12 cellular contexts compared by ENCODE assay signal in the genomic region with DNA sequence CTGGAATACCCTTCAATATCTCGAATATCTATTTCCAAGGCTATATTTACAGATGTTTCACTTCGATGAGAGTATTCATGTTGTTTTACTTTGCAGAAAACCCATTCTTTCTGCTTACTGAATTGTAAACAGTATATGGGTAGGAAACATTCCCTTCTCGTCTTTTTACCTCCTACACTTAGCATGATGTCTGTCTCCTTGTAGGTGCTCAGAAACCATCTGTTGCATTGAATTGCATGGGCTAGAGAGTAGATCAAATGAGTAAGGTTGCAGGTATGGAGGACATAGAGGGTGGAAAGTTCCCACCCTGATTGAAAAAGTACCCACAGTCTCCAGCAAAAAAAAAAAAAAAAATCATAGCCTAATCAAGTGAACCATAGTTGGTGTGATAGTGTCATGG. TPM values are rescaled to one million over a fixed set of nuclear protein-coding genes. Genes with fewer than 3 reads are reported as not detected.
DNase-seq lines count a peak whose midpoint lies in the region; ATAC-seq and TF ChIP-seq lines count a peak whose summit lies in the region.
"Had no signal": no experiment of that assay in that cellular context is flagged by ENCODE, and none has a peak within 500 bp of the region (broad histone marks: within the 10 kb centered on the region; RNA-seq: fewer than 3 reads in every experiment).

No MANE protein-coding gene starts in this region.

- H3K27ac Mint-ChIP-seq in activated T-cell treated with anti-CD3 and anti-CD28 coated beads, Interleukin-2, amount 50 U/mL, for 72 hours = peak overlapping the region; percentile 98
- H3K27ac Mint-ChIP-seq in immature natural killer cell = peak overlapping the region; percentile 95 to 100 (median 98)
- peak overlapping the region; percentile 97 to 99 for H3K27ac Mint-ChIP-seq in stimulated activated naive CD8-positive, alpha-beta T cell treated with anti-CD3 and anti-CD28 coated beads, Interleukin-15, amount 100 ng/mL, for 72 hours
- H3K27ac Mint-ChIP-seq: endodermal cell had no signal

- H3K4me2 ChIP-seq in SU-DHL-6 (ENCODE audit: low read depth, low read length, poor library complexity, severe bottlenecking) = peak overlapping the region; percentile 97

- H3K27me3 Mint-ChIP-seq in activated T-cell treated with anti-CD3 and anti-CD28 coated beads, Interleukin-2, amount 50 U/mL, for 72 hours (ENCODE audit: low read depth) = no peaks in the 10 kb centered on the region
- H3K27me3 Mint-ChIP-seq in immature natural killer cell (ENCODE audit: low read depth in 3 of 3) = peaks cover 3 to 40% (median 24%) of the 10 kb centered on the region in 3 donors
- H3K27me3 Mint-ChIP-seq in stimulated activated naive CD8-positive, alpha-beta T cell treated with anti-CD3 and anti-CD28 coated beads, Interleukin-15, amount 100 ng/mL, for 72 hours = no peaks in the 10 kb centered on the region

- H3K79me2 ChIP-seq in SU-DHL-6 (ENCODE audit: insufficient read depth, low read length) = peaks cover 66% of the 10 kb centered on the region

- peaks cover 26% of the 10 kb centered on the region for H3K4me1 Mint-ChIP-seq in activated T-cell treated with anti-CD3 and anti-CD28 coated beads, Interleukin-2, amount 50 U/mL, for 72 hours (ENCODE audit: low read depth)
- H3K4me1 Mint-ChIP-seq in immature natural killer cell = peaks cover 52 to 63% of the 10 kb centered on the region in 2 donors
- H3K4me1 Mint-ChIP-seq in stimulated activated naive CD8-positive, alpha-beta T cell treated with anti-CD3 and anti-CD28 coated beads, Interleukin-15, amount 100 ng/mL, for 72 hours = peaks cover 8% of the 10 kb centered on the region

- peak overlapping the region; percentile 69 for H3K4me3 ChIP-seq in SU-DHL-6 (ENCODE audit: insufficient read depth, low read length, poor library complexity, severe bottlenecking)

- DNase-seq in activated T-cell treated with anti-CD3 and anti-CD28 coated beads, Interleukin-2, amount 50 U/mL, for 72 hours = no peak
- DNase-seq in activated T-cell treated with anti-CD3 and anti-CD28 coated beads, Interleukin-2, amount 50 U/mL, for 48 hours = no peak
- DNase-seq in immature natural killer cell = no peak
- no peak for DNase-seq in stimulated activated naive CD8-positive, alpha-beta T cell treated with anti-CD3 and anti-CD28 coated beads, Interleukin-15, amount 100 ng/mL, for 72 hours
- DNase-seq in medulla oblongata (ENCODE audit: extremely low spot score) = no peak
- DNase-seq in NCI-H1417 (lab: John Stamatoyannopoulos, UW) = no peak
- DNase-seq: activated CD4-positive, CD25-positive, alpha-beta regulatory T cell treated with anti-CD3 and anti-CD28 coated beads, Interleukin-2, amount 50 U/mL, for 72 hours; EL; endodermal cell had no signal

- peaks cover 19% of the 10 kb centered on the region for H3F3A ChIP-seq in SU-DHL-6 (ENCODE audit: insufficient read depth)

- peak overlapping the region; percentile 88 for H3K27ac ChIP-seq in SU-DHL-6 (ENCODE audit: low read depth, low read length)

- H3K9ac ChIP-seq in SU-DHL-6 (ENCODE audit: low read length) = peak overlapping the region; percentile 76

- no peak for TF ChIP-seq CTCF in SU-DHL-6 (IDR thresholded peaks at IDR 0.05; ENCODE audit: insufficient read depth, low read length, poor library complexity, severe bottlenecking)

- H3K9me3 ChIP-seq in SU-DHL-6 (ENCODE audit: insufficient read depth, low read length) = no peaks in the 10 kb centered on the region

- no peaks in the 10 kb centered on the region for H3K27me3 ChIP-seq in SU-DHL-6 (ENCODE audit: low read length)

- no peaks in the 10 kb centered on the region for H3K36me3 ChIP-seq in SU-DHL-6 (ENCODE audit: low read length)

- H3K4me3 Mint-ChIP-seq in activated T-cell treated with anti-CD3 and anti-CD28 coated beads, Interleukin-2, amount 50 U/mL, for 72 hours = peak overlapping the region; percentile 91 to 93
- peak overlapping the region; percentile 94 to 99 (median 95) for H3K4me3 Mint-ChIP-seq in immature natural killer cell
- H3K4me3 Mint-ChIP-seq in stimulated activated naive CD8-positive, alpha-beta T cell treated with anti-CD3 and anti-CD28 coated beads, Interleukin-15, amount 100 ng/mL, for 72 hours = peak overlapping the region; percentile 87 to 92
- H3K4me3 Mint-ChIP-seq: endodermal cell had no signal

- no peak overlapping the region for H2AFZ ChIP-seq in SU-DHL-6 (ENCODE audit: low read depth, low read length, severe bottlenecking)

- H4K20me1 ChIP-seq in SU-DHL-6 (ENCODE audit: low read depth, low read length) = no peaks in the 10 kb centered on the region

- ATAC-seq in activated T-cell treated with anti-CD3 and anti-CD28 coated beads, Interleukin-2, amount 50 U/mL, for 72 hours (replicated peaks in 1 of 2) = no peak
- no peak for ATAC-seq in stimulated activated naive CD8-positive, alpha-beta T cell treated with anti-CD3 and anti-CD28 coated beads, Interleukin-15, amount 100 ng/mL, for 72 hours
- ATAC-seq in HG02759 (IDR thresholded peaks at IDR 0.05; ENCODE audit: unreplicated experiment) = no peak

- H3K36me3 Mint-ChIP-seq in activated T-cell treated with anti-CD3 and anti-CD28 coated beads, Interleukin-2, amount 50 U/mL, for 72 hours (ENCODE audit: insufficient read depth in 2 of 2) = peaks cover 54 to 67% of the 10 kb centered on the region in 2 donors
- peaks cover 24 to 43% (median 43%) of the 10 kb centered on the region in 3 donors for H3K36me3 Mint-ChIP-seq in immature natural killer cell

- H3K9me3 Mint-ChIP-seq in activated T-cell treated with anti-CD3 and anti-CD28 coated beads, Interleukin-2, amount 50 U/mL, for 72 hours = no peaks in the 10 kb centered on the region
- H3K9me3 Mint-ChIP-seq in immature natural killer cell = no peaks in the 10 kb centered on the region
- H3K9me3 Mint-ChIP-seq in stimulated activated naive CD8-positive, alpha-beta T cell treated with anti-CD3 and anti-CD28 coated beads, Interleukin-15, amount 100 ng/mL, for 72 hours = no peaks in the 10 kb centered on the region
- H3K9me3 Mint-ChIP-seq: endodermal cell had no signal

- no peaks in the 10 kb centered on the region for H3K9me2 ChIP-seq in SU-DHL-6 (replicated peaks; ENCODE audit: insufficient read depth, low read length)

RNA-seq across cellular contexts. Expression of gene CYTIP, which starts 1.8 kb away (rescaled TPM):
- 100 to 1,000 TPM; 444 to 460 TPM for total RNA-seq in activated T-cell treated with anti-CD3 and anti-CD28 coated beads, Interleukin-2, amount 50 U/mL, for 72 hours
- polyA plus RNA-seq in immature natural killer cell = 100 to 1,000 TPM in 2 of 3 donors, 10 to 100 TPM in 1; 84.4 to 142 (median 111) TPM
- polyA plus RNA-seq: AG04450 had no signal
